1 cellular context compared by ENCODE assay signal in the genomic region with DNA sequence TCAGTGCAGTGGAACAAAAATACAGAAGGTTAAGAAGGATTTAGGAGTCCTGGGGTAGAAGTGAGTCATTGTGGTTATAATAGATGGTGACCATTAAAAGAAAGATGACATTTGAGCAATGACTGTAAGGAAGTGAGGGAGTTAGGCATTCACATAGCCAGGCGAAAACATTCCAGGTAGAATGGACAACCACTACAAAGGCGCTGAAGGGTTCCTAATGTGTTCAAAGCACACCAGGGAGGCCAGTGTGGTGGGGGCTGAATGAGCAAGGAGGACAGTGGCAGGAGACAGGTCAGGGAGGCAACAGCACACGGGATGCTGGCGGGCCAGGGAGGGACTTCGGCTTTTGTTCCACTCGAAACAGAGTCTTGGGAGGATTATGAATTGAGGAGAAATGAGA.
TF ChIP-seq lines count a peak whose summit lies in the region.

No MANE protein-coding gene starts in this region.

TF ChIP-seq in SK-N-SH treated with all-trans-retinoic acid at 6 μM for 48 hours, 23 proteins besides CTCF, POLR2A, EP300 and RAD21 (continued from another document):
- TF ChIP-seq TSHZ2 (CRISPR knock-in tag; IDR thresholded peaks at IDR 0.05) (no peak), ZNF70 (CRISPR knock-in tag; IDR thresholded peaks at IDR 0.05) (no peak), SNAI2 (CRISPR knock-in tag; IDR thresholded peaks at IDR 0.05) (no peak), BACH2 (CRISPR knock-in tag; IDR thresholded peaks at IDR 0.05; ENCODE audit: borderline replicate concordance) (no peak), OSR1 (CRISPR knock-in tag; IDR thresholded peaks at IDR 0.05) (no peak)
